Comparison of ENCODE assay signal across 21 cellular contexts in genomic region chr2:28343971-28344715, GRCh38. TPM values are rescaled to one million over a fixed set of nuclear protein-coding genes. Genes with fewer than 3 reads are reported as not detected.
DNase-seq lines count a peak whose midpoint lies in the region; ATAC-seq, FAIRE-seq and TF ChIP-seq lines count a peak whose summit lies in the region.
"Had no signal": no experiment of that assay in that cellular context is flagged by ENCODE, and none has a peak within 500 bp of the region (broad histone marks: within the 10 kb centered on the region; RNA-seq: fewer than 3 reads in every experiment).

No MANE protein-coding gene starts in this region.

- peaks cover 4% of the 10 kb centered on the region for H3F3A ChIP-seq in neural progenitor cell (ENCODE audit: low read depth)

- peak overlapping the region; percentile 46; the same call in 1 of the 2 replicates for H2BK15ac ChIP-seq in H1 (ENCODE audit: low read length)

- no peak overlapping the region for H4K5ac ChIP-seq in H1 (ENCODE audit: insufficient read length, low read depth, low read length)

- no peaks in the 10 kb centered on the region for H3K9me3 ChIP-seq in H1 (ENCODE audit: insufficient read depth in 2 of 2, low read depth in 1 of 2, low read length in 1 of 2)
- H3K9me3 ChIP-seq in neural progenitor cell (ENCODE audit: low read depth) = no peaks in the 10 kb centered on the region
- no peaks in the 10 kb centered on the region for H3K9me3 ChIP-seq in A673 (ENCODE audit: low read depth, low read length, poor library complexity, severe bottlenecking)
- H3K9me3 ChIP-seq: thyroid gland had no signal

- H2BK20ac ChIP-seq in H1 (ENCODE audit: low read length) = no peak overlapping the region

- no TSS peak for BruUV-seq in A673 (replicated peaks; lab: Mats Ljungman, UMichigan)

- H2BK12ac ChIP-seq in H1 (ENCODE audit: low read depth, low read length) = 0 out of 2 replicates have a peak overlapping the region, but pooled peaks have one; percentile 23

- TF ChIP-seq RAD21 in H1 (IDR thresholded peaks at IDR 0.05 in 1 of 2, conservative IDR thresholded peaks at IDR 0.05 in 1 of 2; ENCODE audit: low read depth in 2 of 2, low read length in 2 of 2) = no peak

- H3K23ac ChIP-seq in H1 (ENCODE audit: insufficient read length) = no peak overlapping the region

- no peak for TF ChIP-seq EP300 in H1 (IDR thresholded peaks at IDR 0.05; ENCODE audit: borderline replicate concordance in 1 of 2, low read depth in 2 of 2, low read length in 2 of 2)

- no peak overlapping the region for H4K8ac ChIP-seq in H1 (ENCODE audit: extremely low read depth, insufficient read depth, low read length)

- no peak overlapping the region for H3K4me3 Mint-ChIP-seq in neural progenitor cell
- no peak overlapping the region for H3K4me3 Mint-ChIP-seq in stimulated activated effector memory CD8-positive, alpha-beta T cell treated with anti-CD3 and anti-CD28 coated beads, Interleukin-12 subunit alpha, Interleukin-12 subunit beta, amount 100 ng/mL, for 72 hours
- no peak overlapping the region for H3K4me3 Mint-ChIP-seq in naive thymus-derived CD8-positive, alpha-beta T cell
- H3K4me3 Mint-ChIP-seq: activated CD4-positive, alpha-beta T cell treated with anti-CD3 and anti-CD28 coated beads, Interleukin-2, amount 10 ng/mL, durations not matched to agents 24 days and 14 days; activated naive CD4-positive, alpha-beta T cell treated with anti-CD3 and anti-CD28 coated beads, Interleukin-2, amount 50 U/mL, for 24 hours; CD4-positive, CD25-positive, alpha-beta regulatory T cell had no signal

- no peak overlapping the region for H4K91ac ChIP-seq in H1 (replicated peaks; ENCODE audit: insufficient read length, low read length)

- no peaks in the 10 kb centered on the region for H3K79me1 ChIP-seq in H1 (ENCODE audit: low read depth, low read length)

- H2AFZ ChIP-seq in H1 (ENCODE audit: low read length) (no peak overlapping the region), neural progenitor cell (replicated peaks) (no peak overlapping the region)

- peak overlapping the region; percentile 3 for H3K56ac ChIP-seq in H1 (replicated peaks; ENCODE audit: insufficient read length, low read depth, low read length)

- no peak for TF ChIP-seq POLR2A in H1 (IDR thresholded peaks at IDR 0.05; ENCODE audit: control extremely low read depth in 1 of 2, low read depth in 2 of 2, low read length in 2 of 2)

- peaks cover 3 to 7% (median 5%) of the 10 kb centered on the region in 4 experiments; a peak in 6 of 7 replicates for H3K4me1 ChIP-seq in H1 (replicated peaks in 1 of 4; ENCODE audit: control insufficient read depth in 3 of 4, insufficient read depth in 4 of 4, low read length in 3 of 4)
- peaks cover 31% of the 10 kb centered on the region for H3K4me1 ChIP-seq in neural progenitor cell
- peaks cover 6% of the 10 kb centered on the region for H3K4me1 ChIP-seq in A673 (ENCODE audit: insufficient read depth, low read length, poor library complexity, severe bottlenecking)

- DNase-seq in NCI-H524 treated with DMSO at 0.1 percent for 48 hours (lab: John Stamatoyannopoulos, UW) (peak; percentile 75), H1 (ENCODE audit: low read depth in 1 of 2, low spot score in 2 of 2) (no peak), neural progenitor cell (ENCODE audit: low spot score) (no peak), A673 (ENCODE audit: low spot score) (no peak), COLO668 (lab: John Stamatoyannopoulos, UW; ENCODE audit: unreplicated experiment) (no peak)
- no peak for DNase-seq in stimulated activated effector memory CD8-positive, alpha-beta T cell treated with anti-CD3 and anti-CD28 coated beads, Interleukin-12 subunit alpha, Interleukin-12 subunit beta, amount 100 ng/mL, for 72 hours (ENCODE audit: low spot score in 2 of 2)
- DNase-seq in activated T-cell treated with anti-CD3 and anti-CD28 coated beads, Interleukin-2, amount 50 U/mL, for 48 hours = no peak
- DNase-seq in naive thymus-derived CD8-positive, alpha-beta T cell = no peak
- DNase-seq: activated CD4-positive, alpha-beta T cell treated with anti-CD3 and anti-CD28 coated beads, Interleukin-2, amount 10 ng/mL, durations not matched to agents 24 days and 14 days; CD4-positive, CD25-positive, alpha-beta regulatory T cell; cerebellar nuclear complex; NCI-H1105; NCI-H1930; NCI-H226; NCI-H774; stimulated activated CD4-positive, alpha-beta T cell treated with anti-CD3 and anti-CD28 coated beads, Interleukin-4, amount 100 ng/mL, for 4 hours; stimulated activated naive CD8-positive, alpha-beta T cell treated with anti-CD3 and anti-CD28 coated beads, Interleukin-15, Interleukin-2, amounts not matched to agents 100 U/mL and 50 U/mL, for 24 hours; T-helper 9 cell; thyroid gland; WERI-Rb-1 had no signal

- H3K27ac Mint-ChIP-seq in neural progenitor cell = peak overlapping the region; percentile 37
- peak overlapping the region; percentile 75 for H3K27ac Mint-ChIP-seq in stimulated activated effector memory CD8-positive, alpha-beta T cell treated with anti-CD3 and anti-CD28 coated beads, Interleukin-12 subunit alpha, Interleukin-12 subunit beta, amount 100 ng/mL, for 72 hours
- peak overlapping the region in 2 of 10 donors; percentile 40 to 56 for H3K27ac Mint-ChIP-seq in naive thymus-derived CD8-positive, alpha-beta T cell
- H3K27ac Mint-ChIP-seq: activated CD4-positive, alpha-beta T cell treated with anti-CD3 and anti-CD28 coated beads, Interleukin-2, amount 10 ng/mL, durations not matched to agents 24 days and 14 days; activated naive CD4-positive, alpha-beta T cell treated with anti-CD3 and anti-CD28 coated beads, Interleukin-2, amount 50 U/mL, for 24 hours had no signal

- peak overlapping the region; percentile 78 for H3K18ac ChIP-seq in H1 (ENCODE audit: extremely low read depth, low read length)

- TF ChIP-seq CTCF in H1 (IDR thresholded peaks at IDR 0.05; ENCODE audit: control extremely low read depth in 1 of 3, insufficient read depth in 1 of 3, low read depth in 1 of 3, low read length in 3 of 3) (no peak), neural progenitor cell (IDR thresholded peaks at IDR 0.05) (no peak), A673 (conservative IDR thresholded peaks at IDR 0.05; ENCODE audit: low read depth, low read length) (no peak)

- no peak for FAIRE-seq in H1 (lab: Jason Lieb, UNC)

- H3K9me3 Mint-ChIP-seq in neural progenitor cell = no peaks in the 10 kb centered on the region
- no peaks in the 10 kb centered on the region for H3K9me3 Mint-ChIP-seq in stimulated activated effector memory CD8-positive, alpha-beta T cell treated with anti-CD3 and anti-CD28 coated beads, Interleukin-12 subunit alpha, Interleukin-12 subunit beta, amount 100 ng/mL, for 72 hours
- H3K9me3 Mint-ChIP-seq in naive thymus-derived CD8-positive, alpha-beta T cell = no peaks in the 10 kb centered on the region
- H3K9me3 Mint-ChIP-seq: activated CD4-positive, alpha-beta T cell treated with anti-CD3 and anti-CD28 coated beads, Interleukin-2, amount 10 ng/mL, durations not matched to agents 24 days and 14 days; activated naive CD4-positive, alpha-beta T cell treated with anti-CD3 and anti-CD28 coated beads, Interleukin-2, amount 50 U/mL, for 24 hours; CD4-positive, CD25-positive, alpha-beta regulatory T cell had no signal

- H2AK5ac ChIP-seq in H1 (ENCODE audit: low read depth, low read length) = no peak overlapping the region

- H3K27me3 ChIP-seq in H1 (replicated peaks in 1 of 4; ENCODE audit: control insufficient read depth in 3 of 4, extremely low read depth in 1 of 4, insufficient read depth in 3 of 4, low read length in 3 of 4) (no peaks in the 10 kb centered on the region), neural progenitor cell (no peaks in the 10 kb centered on the region), A673 (replicated peaks; ENCODE audit: insufficient read depth, low read depth, low read length, poor library complexity) (no peaks in the 10 kb centered on the region)
- H3K27me3 ChIP-seq: thyroid gland had no signal

- no peaks in the 10 kb centered on the region for H3K23me2 ChIP-seq in H1 (ENCODE audit: low read depth, low read length)

- no peak overlapping the region for H2BK120ac ChIP-seq in H1 (replicated peaks; ENCODE audit: low read depth, low read length)

- H3K4me2 ChIP-seq in H1 (ENCODE audit: insufficient read depth in 1 of 2, low read depth in 2 of 2, low read length in 2 of 2) (no peak overlapping the region), neural progenitor cell (no peak overlapping the region)

- H3K79me2 ChIP-seq in H1 (ENCODE audit: control insufficient read depth in 1 of 2, insufficient read depth in 2 of 2, low read length in 2 of 2) = no peaks in the 10 kb centered on the region
- H3K79me2 ChIP-seq in neural progenitor cell (ENCODE audit: low read depth) = no peaks in the 10 kb centered on the region

- intact Hi-C loops in A673 (cut with micrococcal nuclease; ENCODE audit: unreplicated experiment) = no loop called here

- POLR2A ChIA-PET in H1 (lab: Charles Lee; ENCODE audit: partially characterized antibody) (no interaction called here), A673 (lab: Charles Lee; ENCODE audit: low non-redundant PET) (no interaction called here)
- POLR2A ChIA-PET in naive thymus-derived CD8-positive, alpha-beta T cell (lab: Charles Lee) = no interaction called here

- H3K14ac ChIP-seq in H1 (ENCODE audit: insufficient read length) = no peak overlapping the region

- H3K27ac ChIP-seq in H1 (ENCODE audit: low read depth, low read length) (no peak overlapping the region), neural progenitor cell (no peak overlapping the region), A673 (ENCODE audit: low read depth, low read length, poor library complexity, severe bottlenecking) (no peak overlapping the region)
- H3K27ac ChIP-seq: thyroid gland, WERI-Rb-1 had no signal

- H3K4me1 Mint-ChIP-seq in neural progenitor cell = peaks cover 54% of the 10 kb centered on the region
- peaks cover 37% of the 10 kb centered on the region for H3K4me1 Mint-ChIP-seq in stimulated activated effector memory CD8-positive, alpha-beta T cell treated with anti-CD3 and anti-CD28 coated beads, Interleukin-12 subunit alpha, Interleukin-12 subunit beta, amount 100 ng/mL, for 72 hours
- peaks cover 8 to 27% (median 25%) of the 10 kb centered on the region in 4 donors for H3K4me1 Mint-ChIP-seq in naive thymus-derived CD8-positive, alpha-beta T cell

- no peak overlapping the region for H2BK5ac ChIP-seq in H1 (ENCODE audit: low read depth, low read length)

- no peak overlapping the region for H3K4ac ChIP-seq in H1 (replicated peaks; ENCODE audit: insufficient read length, low read depth, low read length)

- H3K4me3 ChIP-seq in H1 (ENCODE audit: extremely low read depth in 1 of 4, insufficient read depth in 2 of 4, low read depth in 3 of 4, low read length in 4 of 4) (no peak overlapping the region), neural progenitor cell (no peak overlapping the region), A673 (ENCODE audit: low read depth, low read length, poor library complexity, severe bottlenecking) (no peak overlapping the region)
- H3K4me3 ChIP-seq: thyroid gland had no signal

- no peak for ATAC-seq in stimulated activated effector memory CD8-positive, alpha-beta T cell treated with anti-CD3 and anti-CD28 coated beads, Interleukin-12 subunit alpha, Interleukin-12 subunit beta, amount 100 ng/mL, for 72 hours
- no peak for ATAC-seq in naive thymus-derived CD8-positive, alpha-beta T cell
- ATAC-seq: stimulated activated naive CD8-positive, alpha-beta T cell treated with anti-CD3 and anti-CD28 coated beads, Interleukin-15, Interleukin-2, amounts not matched to agents 100 U/mL and 50 U/mL, for 24 hours had no signal

- H3K9ac ChIP-seq in H1 (replicated peaks in 1 of 4; ENCODE audit: extremely low read depth in 1 of 4, low read depth in 3 of 4, low read length in 3 of 4) (no peak overlapping the region), neural progenitor cell (no peak overlapping the region)

- peaks cover 11% of the 10 kb centered on the region for H3K27me3 Mint-ChIP-seq in neural progenitor cell (ENCODE audit: insufficient read depth, low read depth)
- no peaks in the 10 kb centered on the region for H3K27me3 Mint-ChIP-seq in naive thymus-derived CD8-positive, alpha-beta T cell
- H3K27me3 Mint-ChIP-seq: activated CD4-positive, alpha-beta T cell treated with anti-CD3 and anti-CD28 coated beads, Interleukin-2, amount 10 ng/mL, durations not matched to agents 24 days and 14 days; activated naive CD4-positive, alpha-beta T cell treated with anti-CD3 and anti-CD28 coated beads, Interleukin-2, amount 50 U/mL, for 24 hours; CD4-positive, CD25-positive, alpha-beta regulatory T cell had no signal

- H4K20me1 ChIP-seq in H1 (replicated peaks in 1 of 2; ENCODE audit: control insufficient read depth in 1 of 2, insufficient read depth in 2 of 2, low read length in 2 of 2) (no peaks in the 10 kb centered on the region), neural progenitor cell (ENCODE audit: low read depth) (no peaks in the 10 kb centered on the region)

- WGBS in H1 (ENCODE audit: extremely low coverage in 1 of 2, insufficient coverage in 1 of 2, insufficient read length in 1 of 2, insufficient replicate concordance in 2 of 2, low coverage in 1 of 2, low lambda C conversion rate in 2 of 2, missing lambda C conversion rate in 1 of 2), 2 experiments = 87% methylated on average over 19 of the region's 20 CpGs; no CpG with 5 or more reads in 1 of the 2 experiments

- CTCF ChIA-PET in H1 (lab: Charles Lee; ENCODE audit: partially characterized antibody) = no interaction called here
- CTCF ChIA-PET in A673 (lab: Charles Lee) = no interaction called here

- H3K36me3 ChIP-seq in H1 (ENCODE audit: control insufficient read depth in 2 of 4, insufficient read depth in 4 of 4, low read length in 3 of 4) = no peaks in the 10 kb centered on the region
- H3K36me3 ChIP-seq in neural progenitor cell = no peaks in the 10 kb centered on the region
- no peaks in the 10 kb centered on the region for H3K36me3 ChIP-seq in A673 (ENCODE audit: insufficient read depth, low read length, poor library complexity, severe bottlenecking)
- H3K36me3 ChIP-seq: thyroid gland, WERI-Rb-1 had no signal

- H3K36me3 Mint-ChIP-seq in neural progenitor cell = peaks cover 2% of the 10 kb centered on the region
- H3K36me3 Mint-ChIP-seq in stimulated activated effector memory CD8-positive, alpha-beta T cell treated with anti-CD3 and anti-CD28 coated beads, Interleukin-12 subunit alpha, Interleukin-12 subunit beta, amount 100 ng/mL, for 72 hours = peaks cover 3% of the 10 kb centered on the region
- peaks cover 0 to under 1% (median 0%) of the 10 kb centered on the region in 3 donors for H3K36me3 Mint-ChIP-seq in naive thymus-derived CD8-positive, alpha-beta T cell

RNA-seq across cellular contexts. Expression of gene FOSL2, which starts 48.5 kb away (rescaled TPM):
- total RNA-seq in H1 (2021; fragmentation: NEBNext Ultra II Directional; extraction: Animal tissue kit (Norgen Biotek cat#: 25700)) = 4.5 and 5.5 TPM in 2 replicates
- polyA plus RNA-seq in H1 (2011; rRNA removed) = 1.5 TPM in 2 replicates
- 1.5 TPM for polyA plus RNA-seq in H1 (2011; cell fraction: cytosol; rRNA removed)
- polyA plus RNA-seq in H1 (2011; cell fraction: nucleus; rRNA removed) = 2.2 TPM
- polyA plus RNA-seq in H1 (2012, experiment 1 of 2) = 2.6 to 2.8 TPM (median 2.6 TPM) in 4 replicates
- polyA plus RNA-seq in H1 (2012, experiment 2 of 2) = 1.9 TPM
- 0.89 TPM for polyA plus RNA-seq in H1 (2013, experiment 1 of 2)
- 0.90 TPM for polyA plus RNA-seq in H1 (2013, experiment 2 of 2)
- 2.7 and 3.0 TPM in 2 replicates for polyA minus RNA-seq in H1 (2011; rRNA and poly(A)+ RNA removed)
- polyA minus RNA-seq in H1 (2011; cell fraction: cytosol; rRNA and poly(A)+ RNA removed) = 2.6 TPM
- polyA minus RNA-seq in H1 (2011; cell fraction: nucleus; rRNA and poly(A)+ RNA removed) = 4.0 TPM
- total RNA-seq in neural progenitor cell (ENCODE audit: low replicate concordance) (1.3 and 3.7 TPM in 2 replicates), A673 (2021) (5.3 and 12.2 TPM in 2 replicates)
- total RNA-seq in naive thymus-derived CD8-positive, alpha-beta T cell = 1 to 10 TPM; 1.2 to 1.6 TPM
- 1 to 10 TPM in 1 of 3 donors, under 1 TPM in 2; 0.46 to 6.5 (median 0.85) TPM for polyA plus RNA-seq in naive thymus-derived CD8-positive, alpha-beta T cell
